In the genomic region with DNA sequence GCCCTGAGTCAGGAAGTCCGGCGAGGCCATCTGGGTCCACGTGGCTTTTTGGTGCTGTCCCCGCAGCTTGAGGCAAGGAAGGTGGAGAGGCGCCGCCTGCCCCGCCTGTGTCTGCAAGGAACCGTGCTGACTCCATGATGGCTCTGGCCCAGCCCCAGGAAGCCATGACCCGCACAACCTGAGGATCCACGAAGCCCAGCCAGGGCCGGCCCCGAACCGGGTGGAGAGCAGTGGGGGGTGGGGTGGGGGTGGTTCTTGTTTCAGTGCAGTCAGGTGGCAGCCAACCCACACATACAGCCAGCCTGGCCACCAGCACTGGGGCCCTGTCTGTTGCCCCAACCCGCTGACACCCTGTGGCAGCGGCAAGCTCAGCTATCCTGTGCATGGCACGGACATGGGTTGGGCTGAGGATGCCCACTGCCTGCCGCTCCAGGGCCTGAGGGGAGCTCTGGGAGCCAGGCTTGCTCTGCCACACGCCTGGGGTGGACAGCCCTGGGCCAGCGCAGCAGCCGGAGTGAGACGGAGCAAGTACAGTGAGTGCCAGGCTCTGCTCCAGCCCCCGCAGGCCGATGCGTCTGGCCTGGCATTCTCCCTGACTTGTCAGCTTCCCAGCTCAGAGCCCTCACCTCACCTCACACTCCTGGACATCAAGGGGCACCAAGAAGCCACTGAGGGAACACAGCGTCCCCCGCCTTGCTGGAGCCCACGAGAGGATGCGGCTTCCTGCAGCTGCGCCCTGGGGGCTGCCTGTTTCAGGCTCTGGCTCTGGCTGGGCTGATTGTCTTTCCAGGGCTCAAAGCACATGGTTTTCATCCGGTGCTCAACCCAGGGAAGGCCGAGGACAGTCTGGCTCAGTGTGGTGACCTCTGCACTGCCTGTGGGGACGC, we compare ENCODE assay signal across 1 cellular context.
TF ChIP-seq lines count a peak whose summit lies in the region.

No MANE protein-coding gene starts in this region.

TF ChIP-seq in SK-N-SH treated with all-trans-retinoic acid at 6 μM for 48 hours, 23 proteins besides CTCF, POLR2A, EP300 and RAD21:
- TF ChIP-seq, protein P1, sequence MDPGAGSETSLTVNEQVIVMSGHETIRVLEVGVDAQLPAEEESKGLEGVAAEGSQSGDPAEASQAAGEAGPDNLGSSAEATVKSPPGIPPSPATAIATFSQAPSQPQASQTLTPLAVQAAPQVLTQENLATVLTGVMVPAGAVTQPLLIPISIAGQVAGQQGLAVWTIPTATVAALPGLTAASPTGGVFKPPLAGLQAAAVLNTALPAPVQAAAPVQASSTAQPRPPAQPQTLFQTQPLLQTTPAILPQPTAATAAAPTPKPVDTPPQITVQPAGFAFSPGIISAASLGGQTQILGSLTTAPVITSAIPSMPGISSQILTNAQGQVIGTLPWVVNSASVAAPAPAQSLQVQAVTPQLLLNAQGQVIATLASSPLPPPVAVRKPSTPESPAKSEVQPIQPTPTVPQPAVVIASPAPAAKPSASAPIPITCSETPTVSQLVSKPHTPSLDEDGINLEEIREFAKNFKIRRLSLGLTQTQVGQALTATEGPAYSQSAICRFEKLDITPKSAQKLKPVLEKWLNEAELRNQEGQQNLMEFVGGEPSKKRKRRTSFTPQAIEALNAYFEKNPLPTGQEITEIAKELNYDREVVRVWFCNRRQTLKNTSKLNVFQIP (CRISPR knock-in tag; IDR thresholded peaks at IDR 0.05; ENCODE audit: borderline replicate concordance, low read depth): no peak
- no peak for TF ChIP-seq ZC3H10 (CRISPR knock-in tag; IDR thresholded peaks at IDR 0.05)
- no peak for TF ChIP-seq TOX (CRISPR knock-in tag; IDR thresholded peaks at IDR 0.05; ENCODE audit: borderline replicate concordance)
- TF ChIP-seq OSR1 (CRISPR knock-in tag; IDR thresholded peaks at IDR 0.05): no peak
- no peak for TF ChIP-seq CSDC2 (CRISPR knock-in tag; IDR thresholded peaks at IDR 0.05)
- no peak for TF ChIP-seq SNAI2 (CRISPR knock-in tag; IDR thresholded peaks at IDR 0.05)
- TF ChIP-seq ZNF565 (CRISPR knock-in tag; conservative IDR thresholded peaks at IDR 0.05; ENCODE audit: low read depth): no peak
- no peak for TF ChIP-seq ARNTL (CRISPR knock-in tag; IDR thresholded peaks at IDR 0.05; ENCODE audit: borderline replicate concordance, low read depth)
- TF ChIP-seq ZFP3 (CRISPR knock-in tag; IDR thresholded peaks at IDR 0.05): no peak
- TF ChIP-seq, protein P2, sequence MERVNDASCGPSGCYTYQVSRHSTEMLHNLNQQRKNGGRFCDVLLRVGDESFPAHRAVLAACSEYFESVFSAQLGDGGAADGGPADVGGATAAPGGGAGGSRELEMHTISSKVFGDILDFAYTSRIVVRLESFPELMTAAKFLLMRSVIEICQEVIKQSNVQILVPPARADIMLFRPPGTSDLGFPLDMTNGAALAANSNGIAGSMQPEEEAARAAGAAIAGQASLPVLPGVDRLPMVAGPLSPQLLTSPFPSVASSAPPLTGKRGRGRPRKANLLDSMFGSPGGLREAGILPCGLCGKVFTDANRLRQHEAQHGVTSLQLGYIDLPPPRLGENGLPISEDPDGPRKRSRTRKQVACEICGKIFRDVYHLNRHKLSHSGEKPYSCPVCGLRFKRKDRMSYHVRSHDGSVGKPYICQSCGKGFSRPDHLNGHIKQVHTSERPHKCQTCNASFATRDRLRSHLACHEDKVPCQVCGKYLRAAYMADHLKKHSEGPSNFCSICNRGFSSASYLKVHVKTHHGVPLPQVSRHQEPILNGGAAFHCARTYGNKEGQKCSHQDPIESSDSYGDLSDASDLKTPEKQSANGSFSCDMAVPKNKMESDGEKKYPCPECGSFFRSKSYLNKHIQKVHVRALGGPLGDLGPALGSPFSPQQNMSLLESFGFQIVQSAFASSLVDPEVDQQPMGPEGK (CRISPR knock-in tag; IDR thresholded peaks at IDR 0.05; ENCODE audit: borderline replicate concordance): no peak
TF ChIP-seq in SK-N-SH treated with all-trans-retinoic acid at 6 μM for 48 hours: peak in this region for 0.
